ENCODE assay signal across 1 cellular context in the genomic region with DNA sequence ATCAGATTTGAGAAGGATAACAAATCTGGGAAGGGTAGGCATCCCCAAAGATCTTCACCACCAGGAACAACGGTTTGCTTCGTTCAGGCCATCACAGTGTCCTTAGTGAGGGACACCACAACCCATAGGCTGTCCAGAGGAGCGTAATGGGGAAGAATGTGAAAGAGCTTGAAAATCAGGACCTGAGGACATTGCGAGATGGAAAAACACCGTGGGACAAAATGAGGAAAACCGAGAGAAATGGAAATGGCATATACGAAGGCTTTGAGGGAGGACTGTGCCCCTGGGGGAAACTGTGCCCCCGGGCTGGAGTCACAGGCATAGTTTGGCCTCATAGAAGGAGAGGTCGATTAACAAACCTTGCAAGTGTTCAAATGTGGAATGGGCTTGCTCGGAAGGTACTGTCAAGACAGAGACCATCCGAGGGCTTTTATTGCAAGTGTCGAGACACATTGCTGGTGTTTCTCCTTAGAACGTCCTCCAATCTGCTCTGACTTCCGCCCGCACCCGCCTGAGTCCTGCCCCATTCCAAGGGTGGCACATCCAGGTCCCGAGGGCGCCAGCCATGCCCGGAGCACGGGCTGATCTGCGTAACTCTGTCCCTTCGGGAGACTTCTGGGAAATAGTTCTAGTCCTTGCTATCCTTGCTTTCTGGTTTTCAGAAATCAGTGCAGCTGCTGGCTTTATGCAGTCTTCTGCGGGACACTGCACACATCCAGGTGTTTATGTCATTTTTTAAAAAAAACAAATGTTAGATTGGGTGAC.
TF ChIP-seq lines count a peak whose summit lies in the region.

No MANE protein-coding gene starts in this region.

TF ChIP-seq in GM23338, 12 proteins besides CTCF, POLR2A, EP300 and RAD21 (continued from another document):
- TF ChIP-seq, protein P1, sequence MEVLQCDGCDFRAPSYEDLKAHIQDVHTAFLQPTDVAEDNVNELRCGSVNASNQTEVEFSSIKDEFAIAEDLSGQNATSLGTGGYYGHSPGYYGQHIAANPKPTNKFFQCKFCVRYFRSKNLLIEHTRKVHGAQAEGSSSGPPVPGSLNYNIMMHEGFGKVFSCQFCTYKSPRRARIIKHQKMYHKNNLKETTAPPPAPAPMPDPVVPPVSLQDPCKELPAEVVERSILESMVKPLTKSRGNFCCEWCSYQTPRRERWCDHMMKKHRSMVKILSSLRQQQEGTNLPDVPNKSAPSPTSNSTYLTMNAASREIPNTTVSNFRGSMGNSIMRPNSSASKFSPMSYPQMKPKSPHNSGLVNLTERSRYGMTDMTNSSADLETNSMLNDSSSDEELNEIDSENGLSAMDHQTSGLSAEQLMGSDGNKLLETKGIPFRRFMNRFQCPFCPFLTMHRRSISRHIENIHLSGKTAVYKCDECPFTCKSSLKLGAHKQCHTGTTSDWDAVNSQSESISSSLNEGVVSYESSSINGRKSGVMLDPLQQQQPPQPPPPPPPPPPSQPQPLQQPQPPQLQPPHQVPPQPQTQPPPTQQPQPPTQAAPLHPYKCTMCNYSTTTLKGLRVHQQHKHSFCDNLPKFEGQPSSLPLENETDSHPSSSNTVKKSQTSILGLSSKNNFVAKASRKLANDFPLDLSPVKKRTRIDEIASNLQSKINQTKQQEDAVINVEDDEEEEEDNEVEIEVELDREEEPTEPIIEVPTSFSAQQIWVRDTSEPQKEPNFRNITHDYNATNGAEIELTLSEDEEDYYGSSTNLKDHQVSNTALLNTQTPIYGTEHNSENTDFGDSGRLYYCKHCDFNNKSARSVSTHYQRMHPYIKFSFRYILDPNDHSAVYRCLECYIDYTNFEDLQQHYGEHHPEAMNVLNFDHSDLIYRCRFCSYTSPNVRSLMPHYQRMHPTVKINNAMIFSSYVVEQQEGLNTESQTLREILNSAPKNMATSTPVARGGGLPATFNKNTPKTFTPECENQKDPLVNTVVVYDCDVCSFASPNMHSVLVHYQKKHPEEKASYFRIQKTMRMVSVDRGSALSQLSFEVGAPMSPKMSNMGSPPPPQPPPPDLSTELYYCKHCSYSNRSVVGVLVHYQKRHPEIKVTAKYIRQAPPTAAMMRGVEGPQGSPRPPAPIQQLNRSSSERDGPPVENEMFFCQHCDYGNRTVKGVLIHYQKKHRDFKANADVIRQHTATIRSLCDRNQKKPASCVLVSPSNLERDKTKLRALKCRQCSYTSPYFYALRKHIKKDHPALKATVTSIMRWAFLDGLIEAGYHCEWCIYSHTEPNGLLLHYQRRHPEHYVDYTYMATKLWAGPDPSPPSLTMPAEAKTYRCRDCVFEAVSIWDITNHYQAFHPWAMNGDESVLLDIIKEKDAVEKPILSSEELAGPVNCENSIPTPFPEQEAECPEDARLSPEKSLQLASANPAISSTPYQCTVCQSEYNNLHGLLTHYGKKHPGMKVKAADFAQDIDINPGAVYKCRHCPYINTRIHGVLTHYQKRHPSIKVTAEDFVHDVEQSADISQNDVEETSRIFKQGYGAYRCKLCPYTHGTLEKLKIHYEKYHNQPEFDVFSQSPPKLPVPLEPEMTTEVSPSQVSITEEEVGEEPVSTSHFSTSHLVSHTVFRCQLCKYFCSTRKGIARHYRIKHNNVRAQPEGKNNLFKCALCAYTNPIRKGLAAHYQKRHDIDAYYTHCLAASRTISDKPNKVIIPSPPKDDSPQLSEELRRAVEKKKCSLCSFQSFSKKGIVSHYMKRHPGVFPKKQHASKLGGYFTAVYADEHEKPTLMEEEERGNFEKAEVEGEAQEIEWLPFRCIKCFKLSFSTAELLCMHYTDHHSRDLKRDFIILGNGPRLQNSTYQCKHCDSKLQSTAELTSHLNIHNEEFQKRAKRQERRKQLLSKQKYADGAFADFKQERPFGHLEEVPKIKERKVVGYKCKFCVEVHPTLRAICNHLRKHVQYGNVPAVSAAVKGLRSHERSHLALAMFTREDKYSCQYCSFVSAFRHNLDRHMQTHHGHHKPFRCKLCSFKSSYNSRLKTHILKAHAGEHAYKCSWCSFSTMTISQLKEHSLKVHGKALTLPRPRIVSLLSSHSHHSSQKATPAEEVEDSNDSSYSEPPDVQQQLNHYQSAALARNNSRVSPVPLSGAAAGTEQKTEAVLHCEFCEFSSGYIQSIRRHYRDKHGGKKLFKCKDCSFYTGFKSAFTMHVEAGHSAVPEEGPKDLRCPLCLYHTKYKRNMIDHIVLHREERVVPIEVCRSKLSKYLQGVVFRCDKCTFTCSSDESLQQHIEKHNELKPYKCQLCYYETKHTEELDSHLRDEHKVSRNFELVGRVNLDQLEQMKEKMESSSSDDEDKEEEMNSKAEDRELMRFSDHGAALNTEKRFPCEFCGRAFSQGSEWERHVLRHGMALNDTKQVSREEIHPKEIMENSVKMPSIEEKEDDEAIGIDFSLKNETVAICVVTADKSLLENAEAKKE (CRISPR knock-in tag; IDR thresholded peaks at IDR 0.05), result no peak
- TF ChIP-seq NANOG (IDR thresholded peaks at IDR 0.05; ENCODE audit: borderline replicate concordance), result no peak
- TF ChIP-seq, protein P2, sequence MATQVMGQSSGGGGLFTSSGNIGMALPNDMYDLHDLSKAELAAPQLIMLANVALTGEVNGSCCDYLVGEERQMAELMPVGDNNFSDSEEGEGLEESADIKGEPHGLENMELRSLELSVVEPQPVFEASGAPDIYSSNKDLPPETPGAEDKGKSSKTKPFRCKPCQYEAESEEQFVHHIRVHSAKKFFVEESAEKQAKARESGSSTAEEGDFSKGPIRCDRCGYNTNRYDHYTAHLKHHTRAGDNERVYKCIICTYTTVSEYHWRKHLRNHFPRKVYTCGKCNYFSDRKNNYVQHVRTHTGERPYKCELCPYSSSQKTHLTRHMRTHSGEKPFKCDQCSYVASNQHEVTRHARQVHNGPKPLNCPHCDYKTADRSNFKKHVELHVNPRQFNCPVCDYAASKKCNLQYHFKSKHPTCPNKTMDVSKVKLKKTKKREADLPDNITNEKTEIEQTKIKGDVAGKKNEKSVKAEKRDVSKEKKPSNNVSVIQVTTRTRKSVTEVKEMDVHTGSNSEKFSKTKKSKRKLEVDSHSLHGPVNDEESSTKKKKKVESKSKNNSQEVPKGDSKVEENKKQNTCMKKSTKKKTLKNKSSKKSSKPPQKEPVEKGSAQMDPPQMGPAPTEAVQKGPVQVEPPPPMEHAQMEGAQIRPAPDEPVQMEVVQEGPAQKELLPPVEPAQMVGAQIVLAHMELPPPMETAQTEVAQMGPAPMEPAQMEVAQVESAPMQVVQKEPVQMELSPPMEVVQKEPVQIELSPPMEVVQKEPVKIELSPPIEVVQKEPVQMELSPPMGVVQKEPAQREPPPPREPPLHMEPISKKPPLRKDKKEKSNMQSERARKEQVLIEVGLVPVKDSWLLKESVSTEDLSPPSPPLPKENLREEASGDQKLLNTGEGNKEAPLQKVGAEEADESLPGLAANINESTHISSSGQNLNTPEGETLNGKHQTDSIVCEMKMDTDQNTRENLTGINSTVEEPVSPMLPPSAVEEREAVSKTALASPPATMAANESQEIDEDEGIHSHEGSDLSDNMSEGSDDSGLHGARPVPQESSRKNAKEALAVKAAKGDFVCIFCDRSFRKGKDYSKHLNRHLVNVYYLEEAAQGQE (IDR thresholded peaks at IDR 0.05; ENCODE audit: unreplicated experiment), result no peak
- TF ChIP-seq JUNB (IDR thresholded peaks at IDR 0.05; ENCODE audit: unreplicated experiment), result no peak
- no peak for TF ChIP-seq CREB1 (CRISPR knock-in tag; IDR thresholded peaks at IDR 0.05; ENCODE audit: low read depth)
- no peak for TF ChIP-seq ZNF331 (CRISPR knock-in tag; IDR thresholded peaks at IDR 0.05; ENCODE audit: low read depth)
- TF ChIP-seq ZNF114 (CRISPR knock-in tag; IDR thresholded peaks at IDR 0.05), result no peak
TF ChIP-seq in GM23338: peak in this region for 0.
